Comparison of ENCODE assay signal across 25 cellular contexts in the genomic region with DNA sequence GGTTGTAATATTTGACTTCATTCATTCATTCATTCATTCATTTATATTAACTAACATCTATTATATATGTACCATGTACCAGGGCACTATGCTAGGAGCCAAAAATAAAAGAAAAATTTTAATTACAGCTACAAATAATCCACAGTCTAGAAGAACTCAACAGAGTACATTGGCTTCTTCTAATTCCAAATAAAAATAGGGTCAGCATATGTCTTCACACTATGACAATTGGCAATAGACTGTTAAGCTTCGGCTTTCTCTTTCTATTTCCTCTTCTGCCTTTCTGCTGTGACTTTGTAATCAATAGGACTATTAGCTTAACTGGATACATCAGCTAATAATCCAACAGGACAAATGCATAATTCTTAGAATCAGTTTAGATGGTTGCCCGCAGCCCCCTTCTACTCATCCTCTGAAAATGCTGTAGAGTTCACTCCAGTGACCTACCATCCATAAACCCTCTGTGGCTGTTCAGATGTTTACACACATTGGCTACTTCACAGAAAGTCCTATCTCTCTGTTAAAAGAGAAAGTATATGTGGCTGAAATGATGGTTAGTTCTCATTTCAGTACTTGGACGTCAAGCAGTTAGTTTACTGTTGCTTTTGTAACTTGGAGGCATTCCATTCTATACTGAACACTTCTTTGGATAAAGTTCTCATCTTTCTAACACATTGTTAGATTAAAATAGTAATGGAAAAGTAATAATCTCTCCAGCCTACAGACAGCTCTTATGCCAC.
"Had no signal": no experiment of that assay in that cellular context is flagged by ENCODE, and none has a peak within 500 bp of the region (broad histone marks: within the 10 kb centered on the region; RNA-seq: fewer than 3 reads in every experiment).

No MANE protein-coding gene starts in this region.

- H3K36me3 ChIP-seq: esophagus squamous epithelium, gastrocnemius medialis, heart right ventricle, left lung, lower lobe of right lung had no signal

- H3K27ac Mint-ChIP-seq: dendritic cell treated with granulocyte-macrophage colony-stimulating factor and Interleukin-4, amounts not matched to agents 40 ng/mL and 50 ng/mL, for 4 days; effector memory CD8-positive, alpha-beta T cell; endodermal cell; mesothelial cell of epicardium; naive B cell had no signal

- H3K4me3 Mint-ChIP-seq: dendritic cell treated with granulocyte-macrophage colony-stimulating factor and Interleukin-4, amounts not matched to agents 40 ng/mL and 50 ng/mL, for 4 days; effector memory CD8-positive, alpha-beta T cell; endodermal cell; mesothelial cell of epicardium; naive B cell had no signal

- H3K27ac ChIP-seq: esophagus squamous epithelium, gastrocnemius medialis, heart right ventricle, left lung, lower lobe of right lung had no signal

- H3K9me3 Mint-ChIP-seq: dendritic cell treated with granulocyte-macrophage colony-stimulating factor and Interleukin-4, amounts not matched to agents 40 ng/mL and 50 ng/mL, for 4 days; endodermal cell; mesothelial cell of epicardium had no signal

- H3K27me3 Mint-ChIP-seq: dendritic cell treated with granulocyte-macrophage colony-stimulating factor and Interleukin-4, amounts not matched to agents 40 ng/mL and 50 ng/mL, for 4 days; effector memory CD8-positive, alpha-beta T cell had no signal

- H3K36me3 Mint-ChIP-seq: mesothelial cell of epicardium, naive B cell had no signal

- H3K4me3 ChIP-seq: esophagus squamous epithelium, gastrocnemius medialis, heart right ventricle, left lung, lower lobe of right lung, mucosa of descending colon had no signal

- FAIRE-seq: endometrium, islet of Langerhans, keratinocyte had no signal

- H3K4me1 Mint-ChIP-seq: naive B cell had no signal

- H3K4me1 ChIP-seq: esophagus squamous epithelium, gastrocnemius medialis, heart right ventricle, left lung, lower lobe of right lung had no signal

- H3K9me3 ChIP-seq: esophagus squamous epithelium, gastrocnemius medialis, left lung had no signal

- ATAC-seq: effector memory CD8-positive, alpha-beta T cell; gastrocnemius medialis; heart right ventricle; left cardiac atrium; left ventricle myocardium superior; mucosa of descending colon had no signal

- H3K27me3 ChIP-seq: esophagus squamous epithelium, gastrocnemius medialis, heart right ventricle, left lung had no signal

- DNase-seq: cortex of kidney; effector CD8-positive, alpha-beta T cell; effector memory CD8-positive, alpha-beta T cell; endodermal cell; erythroblast; esophagus squamous epithelium; foreskin fibroblast; foreskin melanocyte; gastrocnemius medialis; glutamatergic neuron; head of caudate nucleus; heart right ventricle; hippocampal formation; left cardiac atrium; left lung; left ventricle myocardium superior; lower lobe of right lung; mesenchymal stem cell; mucosa of descending colon; naive B cell had no signal
